ENCODE assay signal across 8 cellular contexts in genomic region chr19:4815426-4816387, GRCh38. TPM values are rescaled to one million over a fixed set of nuclear protein-coding genes. Genes with fewer than 3 reads are reported as not detected.
DNase-seq lines count a peak whose midpoint lies in the region; ATAC-seq and TF ChIP-seq lines count a peak whose summit lies in the region.

No MANE protein-coding gene starts in this region.

- H3K9me3 Mint-ChIP-seq in activated T-helper 2 cell treated with anti-CD3 and anti-CD28 coated beads, Interferon-gamma antibody, Interleukin-2, Interleukin-4, amounts not matched to agents 10 μg/mL and 5 μg/mL and 100 μg/mL, durations not matched to agents 14 hours and 24 hours and 36 hours, result no peaks in the 10 kb centered on the region
- H3K9me3 Mint-ChIP-seq in nephron progenitor cell, result peaks cover 10% of the 10 kb centered on the region

- H3K27ac Mint-ChIP-seq in activated T-helper 2 cell treated with anti-CD3 and anti-CD28 coated beads, Interferon-gamma antibody, Interleukin-2, Interleukin-4, amounts not matched to agents 10 μg/mL and 5 μg/mL and 100 μg/mL, durations not matched to agents 14 hours and 24 hours and 36 hours, result peak overlapping the region; percentile 40
- no peak overlapping the region for H3K27ac Mint-ChIP-seq in nephron progenitor cell

- H3K27me3 Mint-ChIP-seq in activated T-helper 2 cell treated with anti-CD3 and anti-CD28 coated beads, Interferon-gamma antibody, Interleukin-2, Interleukin-4, amounts not matched to agents 10 μg/mL and 5 μg/mL and 100 μg/mL, durations not matched to agents 14 hours and 24 hours and 36 hours (ENCODE audit: low read depth), result no peaks in the 10 kb centered on the region
- H3K27me3 Mint-ChIP-seq in nephron progenitor cell (ENCODE audit: low read depth, poor library complexity), result peaks cover 15% of the 10 kb centered on the region

- H3K36me3 ChIP-seq in MG63, result peaks cover 5% of the 10 kb centered on the region

- ATAC-seq in stimulated activated naive CD8-positive, alpha-beta T cell treated with anti-CD3 and anti-CD28 coated beads, Interleukin-15, Interleukin-2, amounts not matched to agents 100 U/mL and 50 U/mL, for 24 hours, result peak; percentile 87

- H3K4me1 Mint-ChIP-seq in activated T-helper 2 cell treated with anti-CD3 and anti-CD28 coated beads, Interferon-gamma antibody, Interleukin-2, Interleukin-4, amounts not matched to agents 10 μg/mL and 5 μg/mL and 100 μg/mL, durations not matched to agents 14 hours and 24 hours and 36 hours (ENCODE audit: low read depth), result peaks cover 14% of the 10 kb centered on the region
- H3K4me1 Mint-ChIP-seq in nephron progenitor cell, result peaks cover 6% of the 10 kb centered on the region

- H3K4me3 ChIP-seq in MG63, result no peak overlapping the region
- H3K4me3 ChIP-seq in fibroblast of pulmonary artery (replicated peaks; ENCODE audit: low read depth, low read length), result no peak overlapping the region

- intact Hi-C loops in activated T-helper 2 cell treated with anti-CD3 and anti-CD28 coated beads, Interferon-gamma antibody, Interleukin-2, Interleukin-4, amounts not matched to agents 10 μg/mL and 5 μg/mL and 100 μg/mL, durations not matched to agents 14 hours and 24 hours and 36 hours (cut with micrococcal nuclease), result loop anchor here (1.0 to 10.0 kb wide), 3 partner anchors 24 to 219 kb away; partner anchors contain the start of gene FEM1A

- peaks cover 39% of the 10 kb centered on the region for H3K36me3 Mint-ChIP-seq in activated T-helper 2 cell treated with anti-CD3 and anti-CD28 coated beads, Interferon-gamma antibody, Interleukin-2, Interleukin-4, amounts not matched to agents 10 μg/mL and 5 μg/mL and 100 μg/mL, durations not matched to agents 14 hours and 24 hours and 36 hours (ENCODE audit: low read depth)
- H3K36me3 Mint-ChIP-seq in nephron progenitor cell (ENCODE audit: low read depth), result peaks cover 4% of the 10 kb centered on the region

- DNase-seq in EL (peak; percentile 93), MG63 (peak; percentile 68), SHP77 (lab: John Stamatoyannopoulos, UW) (peak; percentile 92 to 97), fibroblast of pulmonary artery (ENCODE audit: low read depth) (peak; percentile 94), nephron progenitor cell (peak; percentile 81), NCI-H1436 treated with DMSO at 0.1 percent for 48 hours (lab: John Stamatoyannopoulos, UW) (no peak)
- peak; percentile 63 for DNase-seq in activated T-helper 2 cell treated with anti-CD3 and anti-CD28 coated beads, Interferon-gamma antibody, Interleukin-2, Interleukin-4, amounts not matched to agents 10 μg/mL and 5 μg/mL and 100 μg/mL, durations not matched to agents 14 hours and 24 hours and 36 hours (ENCODE audit: low spot score)
- peak; percentile 84 for DNase-seq in stimulated activated naive CD8-positive, alpha-beta T cell treated with anti-CD3 and anti-CD28 coated beads, Interleukin-15, Interleukin-2, amounts not matched to agents 100 U/mL and 50 U/mL, for 24 hours

- peak overlapping the region; percentile 70 for H3K4me3 Mint-ChIP-seq in activated T-helper 2 cell treated with anti-CD3 and anti-CD28 coated beads, Interferon-gamma antibody, Interleukin-2, Interleukin-4, amounts not matched to agents 10 μg/mL and 5 μg/mL and 100 μg/mL, durations not matched to agents 14 hours and 24 hours and 36 hours (ENCODE audit: low read depth)
- H3K4me3 Mint-ChIP-seq in nephron progenitor cell, result peak overlapping the region; percentile 66

- H3K27me3 ChIP-seq in MG63, result no peaks in the 10 kb centered on the region

- no peaks in the 10 kb centered on the region for H3K9me3 ChIP-seq in MG63

- TF ChIP-seq CTCF in fibroblast of pulmonary artery (IDR thresholded peaks at IDR 0.05; ENCODE audit: low read length, missing control alignments) (no peak), nephron progenitor cell (IDR thresholded peaks at IDR 0.05) (no peak)

RNA-seq across cellular contexts. Expression of gene TICAM1, which starts 15.8 kb away (rescaled TPM):
- 0.59 and 3.2 TPM in 2 replicates for total RNA-seq in MG63 (2014; rRNA removed; shearing (Covaris generic); ENCODE audit: low replicate concordance)
- total RNA-seq in activated T-helper 2 cell treated with anti-CD3 and anti-CD28 coated beads, Interferon-gamma antibody, Interleukin-2, Interleukin-4, amounts not matched to agents 10 μg/mL and 5 μg/mL and 100 μg/mL, durations not matched to agents 14 hours and 24 hours and 36 hours, result 28.1 and 30.4 TPM in 2 replicates

RNA-seq across cellular contexts. Expression of gene FEM1A, which starts 24.2 kb away (rescaled TPM):
- 7.2 and 9.2 TPM in 2 replicates for total RNA-seq in MG63 (2014; rRNA removed; shearing (Covaris generic); ENCODE audit: low replicate concordance)
- total RNA-seq in activated T-helper 2 cell treated with anti-CD3 and anti-CD28 coated beads, Interferon-gamma antibody, Interleukin-2, Interleukin-4, amounts not matched to agents 10 μg/mL and 5 μg/mL and 100 μg/mL, durations not matched to agents 14 hours and 24 hours and 36 hours, result 18.1 and 18.6 TPM in 2 replicates

RNA-seq across cellular contexts. Expression of gene PLIN3, which starts 51.8 kb away (rescaled TPM):
- total RNA-seq in MG63 (2014; rRNA removed; shearing (Covaris generic); ENCODE audit: low replicate concordance), result 140 and 291 TPM in 2 replicates
- 55.3 and 61.8 TPM in 2 replicates for total RNA-seq in activated T-helper 2 cell treated with anti-CD3 and anti-CD28 coated beads, Interferon-gamma antibody, Interleukin-2, Interleukin-4, amounts not matched to agents 10 μg/mL and 5 μg/mL and 100 μg/mL, durations not matched to agents 14 hours and 24 hours and 36 hours
